In the genomic region with DNA sequence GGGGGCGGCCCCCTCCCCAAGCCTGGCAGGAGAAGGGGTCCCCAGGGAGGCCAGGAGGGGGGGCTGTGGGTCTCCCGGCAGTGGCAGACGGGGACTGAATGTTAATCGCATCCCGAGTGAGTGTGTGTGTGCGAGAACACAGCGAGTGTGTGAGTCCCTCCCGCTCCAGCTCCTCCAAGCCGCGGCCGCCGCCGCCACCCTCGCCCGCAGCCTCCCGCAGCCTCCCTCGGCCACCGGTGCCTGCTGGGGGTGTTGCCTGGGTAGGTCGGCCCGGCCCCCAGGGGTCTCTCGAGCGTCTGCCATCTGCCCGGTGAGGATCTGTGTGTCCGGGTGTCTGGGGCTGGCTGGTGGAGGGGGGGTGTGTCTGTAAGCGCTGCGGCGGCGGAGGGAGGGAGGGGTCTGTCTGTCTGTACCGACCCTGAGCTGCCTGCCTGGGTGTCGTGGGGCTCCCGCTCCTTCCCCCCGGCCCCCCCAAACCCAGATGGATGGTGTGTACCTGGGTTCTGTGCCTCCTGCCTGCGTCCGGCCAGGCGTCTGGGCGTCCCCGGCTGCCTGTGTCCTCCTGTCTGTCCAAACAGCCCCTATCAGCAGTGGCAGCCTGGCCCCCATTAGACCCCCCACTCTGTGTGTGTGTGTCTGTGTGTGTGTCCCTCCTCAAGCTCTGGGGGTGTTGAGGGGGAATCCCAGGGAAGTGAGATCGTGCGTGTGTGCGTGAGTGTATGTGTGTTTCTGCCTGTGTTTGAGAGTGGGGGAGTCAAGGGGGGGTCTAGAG, we compare ENCODE assay signal across 1 cellular context.
TF ChIP-seq lines count a peak whose summit lies in the region.

Gene GRIN2D, plus strand, starts transcription at position 110 of the 772 bp plus-strand sequence. CDS start 4,725 bp downstream, outside the sequence.

TF ChIP-seq in A549, 52 proteins besides CTCF, POLR2A, EP300 and RAD21 (continued from another document):
- TF ChIP-seq NPAS2 (CRISPR knock-in tag; IDR thresholded peaks at IDR 0.05; ENCODE audit: borderline replicate concordance): no peak
